ENCODE assay signal across 21 cellular contexts in genomic region chrX:39599339-39599738, GRCh38.
DNase-seq lines count a peak whose midpoint lies in the region; ATAC-seq lines count a peak whose summit lies in the region.
"Had no signal": no experiment of that assay in that cellular context is flagged by ENCODE, and none has a peak within 500 bp of the region (broad histone marks: within the 10 kb centered on the region; RNA-seq: fewer than 3 reads in every experiment).

No MANE protein-coding gene starts in this region.

- DNase-seq in COLO668 (lab: John Stamatoyannopoulos, UW; ENCODE audit: unreplicated experiment) (peak; percentile 76), DMS53 treated with DMSO at 0.1 percent for 48 hours (lab: John Stamatoyannopoulos, UW; ENCODE audit: unreplicated experiment) (peak; percentile 70), NCI-H774 (lab: John Stamatoyannopoulos, UW) (peak; percentile 35)
- no peak for DNase-seq in activated naive CD4-positive, alpha-beta T cell treated with anti-CD3 and anti-CD28 coated beads, Interleukin-2, amount 50 U/mL, for 16 hours
- DNase-seq: ACHN; Caco-2; CD4-positive, alpha-beta T cell; DMS 273 treated with DMSO at 0.1 percent for 48 hours; GOT3; MV-4-11; NCI-H1105 treated with DMSO at 0.1 percent for 48 hours; NCI-H187 treated with DMSO at 0.1 percent for 48 hours; NCI-H2227 treated with DMSO at 0.1 percent for 48 hours; NCI-H526; Peyer's patch; SW 1271; T-helper 17 cell had no signal

- ATAC-seq in esophagus mucosa (peak; percentile 79), HG03469 (IDR thresholded peaks at IDR 0.05; ENCODE audit: unreplicated experiment) (no peak), GM19328 (IDR thresholded peaks at IDR 0.05; ENCODE audit: unreplicated experiment) (no peak)
- ATAC-seq: Right ventricle myocardium inferior, T-helper 17 cell had no signal
